In genomic region chr11:102148059-102148458, GRCh38 we compare ENCODE assay signal across 15 cellular contexts. TPM values are rescaled to one million over a fixed set of nuclear protein-coding genes. Genes with fewer than 3 reads are reported as not detected.
DNase-seq lines count a peak whose midpoint lies in the region; ATAC-seq and TF ChIP-seq lines count a peak whose summit lies in the region.
"Had no signal": no experiment of that assay in that cellular context is flagged by ENCODE, and none has a peak within 500 bp of the region (broad histone marks: within the 10 kb centered on the region; RNA-seq: fewer than 3 reads in every experiment).

No MANE protein-coding gene starts in this region.

- H3K23ac ChIP-seq in IMR-90 (ENCODE audit: low read depth, low read length) = peak overlapping the region; percentile 11; the same call in 1 of the 2 replicates

- no peak overlapping the region for H3K18ac ChIP-seq in IMR-90 (ENCODE audit: low read depth, low read length)

- no peak overlapping the region for H4K91ac ChIP-seq in IMR-90 (ENCODE audit: insufficient read depth, low read depth, low read length)

- BruUV-seq in IMR-90 (replicated peaks; lab: Mats Ljungman, UMichigan) (no TSS peak), PC-3 (replicated peaks; lab: Mats Ljungman, UMichigan) (no TSS peak)

- peaks cover 97% of the 10 kb centered on the region for H3K79me2 ChIP-seq in neural progenitor cell (ENCODE audit: low read depth)
- peaks cover 99% of the 10 kb centered on the region for H3K79me2 ChIP-seq in PC-3 (ENCODE audit: low read length)

- in situ Hi-C loops in IMR-90 (cut with MboI; ENCODE audit: low sequenced_read_pairs) = no loop called here

- no peak overlapping the region for H2BK120ac ChIP-seq in IMR-90 (ENCODE audit: low read depth, low read length)

- H2BK15ac ChIP-seq in IMR-90 (ENCODE audit: low read depth, low read length) = no peak overlapping the region

- H2BK5ac ChIP-seq in IMR-90 (ENCODE audit: low read depth, low read length, poor library complexity, severe bottlenecking) = no peak overlapping the region

- H3K4me1 Mint-ChIP-seq in neural progenitor cell = peaks cover 18% of the 10 kb centered on the region
- H3K4me1 Mint-ChIP-seq: CD4-positive, CD25-positive, alpha-beta regulatory T cell had no signal

- intact Hi-C loops in heart left ventricle (cut with DNase I) = loop anchor here in 4 of 10 donors (5.0 kb wide), 1 partner anchor 36 kb away; the partner anchor contains the start of gene YAP1 (in 4 of the 4)
- intact Hi-C loops in IMR-90 (cut with micrococcal nuclease) = no loop called here
- intact Hi-C loops in PC-3 (cut with micrococcal nuclease) = no loop called here

- H3K14ac ChIP-seq in IMR-90 (replicated peaks; ENCODE audit: low read depth, low read length) = no peak overlapping the region

- peaks cover 59% of the 10 kb centered on the region for H3K4me1 ChIP-seq in cardiac muscle cell (ENCODE audit: low read depth)
- peaks cover 0 to 76% (median 38%) of the 10 kb centered on the region in 12 donors for H3K4me1 ChIP-seq in heart left ventricle
- H3K4me1 ChIP-seq in IMR-90 (ENCODE audit: control insufficient read depth, insufficient read depth, low read length) = peaks cover 16% of the 10 kb centered on the region
- peaks cover 15% of the 10 kb centered on the region for H3K4me1 ChIP-seq in neural progenitor cell
- H3K4me1 ChIP-seq in PC-3 (ENCODE audit: insufficient read depth, low read length) = peaks cover 12% of the 10 kb centered on the region

- no peak overlapping the region for H3K56ac ChIP-seq in IMR-90 (ENCODE audit: extremely low read depth, insufficient read depth, low read length)

- peaks cover 19% of the 10 kb centered on the region for H3K9me1 ChIP-seq in IMR-90 (ENCODE audit: insufficient read depth, low read length)

- no peak for TF ChIP-seq RAD21 in IMR-90 (IDR thresholded peaks at IDR 0.05; ENCODE audit: low read length)

- H3K9me3 ChIP-seq in cardiac muscle cell (ENCODE audit: low read depth) = no peaks in the 10 kb centered on the region
- H3K9me3 ChIP-seq in heart left ventricle = no peaks in the 10 kb centered on the region
- H3K9me3 ChIP-seq in IMR-90 (ENCODE audit: control insufficient read depth, insufficient read depth, low read length) = no peaks in the 10 kb centered on the region
- H3K9me3 ChIP-seq in neural progenitor cell (ENCODE audit: low read depth) = no peaks in the 10 kb centered on the region
- no peaks in the 10 kb centered on the region for H3K9me3 ChIP-seq in PC-3 (ENCODE audit: low read length)
- H3K9me3 ChIP-seq: BLaER1 treated with 17β-estradiol and CSF1 and Interleukin-3, amounts not matched to agents 10 nM and 100 nM had no signal

- H2BK20ac ChIP-seq in IMR-90 (ENCODE audit: low read depth, low read length) = no peak overlapping the region

- H3K4ac ChIP-seq in IMR-90 (ENCODE audit: low read depth, low read length) = no peak overlapping the region

- H2AFZ ChIP-seq in IMR-90 (replicated peaks; ENCODE audit: low read length, poor library complexity) (no peak overlapping the region), neural progenitor cell (replicated peaks) (no peak overlapping the region), PC-3 (ENCODE audit: low read length) (no peak overlapping the region)
- H2AFZ ChIP-seq: GM23248 had no signal

- TF ChIP-seq POLR2A in heart left ventricle (IDR thresholded peaks at IDR 0.05) (no peak), IMR-90 (IDR thresholded peaks at IDR 0.05; ENCODE audit: low read depth, low read length) (no peak)

- H3K4me3 Mint-ChIP-seq in neural progenitor cell = no peak overlapping the region
- H3K4me3 Mint-ChIP-seq: CD4-positive, CD25-positive, alpha-beta regulatory T cell had no signal

- DNase-seq in cardiac muscle cell (ENCODE audit: low read depth in 1 of 2, low spot score in 1 of 2) (no peak), heart left ventricle (no peak), IMR-90 (no peak), neural progenitor cell (ENCODE audit: low spot score) (no peak), RPMI8226 (no peak), PC-3 (no peak)
- DNase-seq in activated effector memory CD4-positive, alpha-beta T cell treated with Interleukin-2 at 50 U/mL for 16 hours = no peak
- DNase-seq: 8988T; ACHN; Calu3; CD4-positive, CD25-positive, alpha-beta regulatory T cell; DMS 273 treated with DMSO at 0.1 percent for 48 hours; GM23248 had no signal

- H3K9me3 Mint-ChIP-seq in neural progenitor cell = peaks cover 23% of the 10 kb centered on the region
- H3K9me3 Mint-ChIP-seq: CD4-positive, CD25-positive, alpha-beta regulatory T cell had no signal

- dilution Hi-C loops in IMR-90 (cut with HindIII; ENCODE audit: low sequenced_read_pairs, unreplicated experiment) = no loop called here

- no peak overlapping the region for H2AK5ac ChIP-seq in IMR-90 (ENCODE audit: low read depth, low read length)

- H3K9me2 ChIP-seq in PC-3 (replicated peaks; ENCODE audit: low read length) = no peaks in the 10 kb centered on the region

- peaks cover 64% of the 10 kb centered on the region for H4K20me1 ChIP-seq in IMR-90 (ENCODE audit: insufficient read depth, low read length)
- H4K20me1 ChIP-seq in neural progenitor cell (ENCODE audit: low read depth) = peaks cover 28% of the 10 kb centered on the region
- H4K20me1 ChIP-seq in PC-3 (ENCODE audit: low read length) = peaks cover 4% of the 10 kb centered on the region; the same call in 1 of the 2 replicates
- H4K20me1 ChIP-seq: BLaER1 treated with 17β-estradiol and CSF1 and Interleukin-3, amounts not matched to agents 10 nM and 100 nM had no signal

- H3K27me3 Mint-ChIP-seq in neural progenitor cell (ENCODE audit: insufficient read depth, low read depth) = no peaks in the 10 kb centered on the region

- H3K27ac ChIP-seq in cardiac muscle cell (peak overlapping the region; percentile 31), heart left ventricle (no peak overlapping the region), IMR-90 (ENCODE audit: insufficient read depth, low read length) (no peak overlapping the region), neural progenitor cell (no peak overlapping the region), PC-3 (ENCODE audit: low read length) (no peak overlapping the region)
- H3K27ac ChIP-seq: BLaER1 treated with 17β-estradiol and CSF1 and Interleukin-3, amounts not matched to agents 10 nM and 100 nM; GM23248 had no signal

- POLR2A ChIA-PET in IMR-90 (lab: Charles Lee; ENCODE audit: unreplicated experiment) (no interaction called here), PC-3 (lab: Charles Lee; ENCODE audit: unreplicated experiment) (interaction anchor here (0.6 kb wide), 1 partner anchor 78 kb away, joined by 3 read pairs; no protein-coding TSS in a partner anchor)

- no peaks in the 10 kb centered on the region for H3F3A ChIP-seq in neural progenitor cell (ENCODE audit: low read depth)
- no peaks in the 10 kb centered on the region for H3F3A ChIP-seq in PC-3 (ENCODE audit: low read length, unreplicated experiment)

- H2AK9ac ChIP-seq in IMR-90 (replicated peaks; ENCODE audit: low read depth, low read length, poor library complexity) = no peak overlapping the region

- H3K4me2 ChIP-seq in IMR-90 (ENCODE audit: low read depth, low read length) (no peak overlapping the region), neural progenitor cell (no peak overlapping the region), PC-3 (ENCODE audit: low read length) (no peak overlapping the region)
- H3K4me2 ChIP-seq: BLaER1 treated with 17β-estradiol and CSF1 and Interleukin-3, amounts not matched to agents 10 nM and 100 nM had no signal

- no peak overlapping the region for H3K27ac Mint-ChIP-seq in neural progenitor cell
- H3K27ac Mint-ChIP-seq: CD4-positive, CD25-positive, alpha-beta regulatory T cell had no signal

- H3K36me3 ChIP-seq in cardiac muscle cell (no peaks in the 10 kb centered on the region), heart left ventricle (no peaks in the 10 kb centered on the region), IMR-90 (ENCODE audit: control insufficient read depth, insufficient read depth, low read length) (0 out of 2 replicates have a peak, but pooled peaks cover 2% of the 10 kb centered on the region), neural progenitor cell (no peaks in the 10 kb centered on the region), PC-3 (ENCODE audit: low read depth, low read length) (peaks cover 3% of the 10 kb centered on the region; the same call in 1 of the 2 replicates)
- H3K36me3 ChIP-seq: BLaER1 treated with 17β-estradiol and CSF1 and Interleukin-3, amounts not matched to agents 10 nM and 100 nM had no signal

- no peak for ATAC-seq in heart left ventricle
- no peak for ATAC-seq in IMR-90 (ENCODE audit: low read depth)
- no peak for ATAC-seq in PC-3
- ATAC-seq: HCT116 had no signal

- no peak overlapping the region for H4K8ac ChIP-seq in IMR-90 (ENCODE audit: low read depth in 2 of 2, low read length in 2 of 2)

- H3K79me1 ChIP-seq in IMR-90 (ENCODE audit: low read depth in 1 of 2, low read length in 2 of 2) = peaks cover 5 to 82% of the 10 kb centered on the region in 2 experiments; a peak in 3 of 4 replicates

- H3K4me3 ChIP-seq in cardiac muscle cell = no peak overlapping the region
- no peak overlapping the region for H3K4me3 ChIP-seq in heart left ventricle
- no peak overlapping the region for H3K4me3 ChIP-seq in IMR-90 (ENCODE audit: insufficient read depth, low read depth, low read length)
- H3K4me3 ChIP-seq in neural progenitor cell = no peak overlapping the region
- H3K4me3 ChIP-seq in PC-3 (ENCODE audit: low read length) = no peak overlapping the region
- H3K4me3 ChIP-seq: BLaER1 treated with 17β-estradiol and CSF1 and Interleukin-3, amounts not matched to agents 10 nM and 100 nM; GM23248 had no signal

- H3K36me3 Mint-ChIP-seq in neural progenitor cell = peaks cover 53% of the 10 kb centered on the region
- H3K36me3 Mint-ChIP-seq: CD4-positive, CD25-positive, alpha-beta regulatory T cell had no signal

- no peaks in the 10 kb centered on the region for H3K27me3 ChIP-seq in cardiac muscle cell
- H3K27me3 ChIP-seq in heart left ventricle = no peaks in the 10 kb centered on the region
- H3K27me3 ChIP-seq in IMR-90 (ENCODE audit: control insufficient read depth, insufficient read depth, low read length) = no peaks in the 10 kb centered on the region
- no peaks in the 10 kb centered on the region for H3K27me3 ChIP-seq in neural progenitor cell
- H3K27me3 ChIP-seq in PC-3 (ENCODE audit: low read length) = no peaks in the 10 kb centered on the region

- H3K9ac ChIP-seq in IMR-90 (ENCODE audit: low read depth, low read length) (no peak overlapping the region), neural progenitor cell (peak overlapping the region; percentile 4), PC-3 (ENCODE audit: low read length) (no peak overlapping the region)
- H3K9ac ChIP-seq: BLaER1 treated with 17β-estradiol and CSF1 and Interleukin-3, amounts not matched to agents 10 nM and 100 nM; GM23248 had no signal

- TF ChIP-seq CTCF in cardiac muscle cell (IDR thresholded peaks at IDR 0.05; ENCODE audit: low read depth, low read length) (no peak), heart left ventricle (IDR thresholded peaks at IDR 0.05) (no peak), IMR-90 (conservative IDR thresholded peaks at IDR 0.05; ENCODE audit: low read depth, low read length) (no peak), neural progenitor cell (IDR thresholded peaks at IDR 0.05) (no peak), PC-3 (conservative IDR thresholded peaks at IDR 0.05; ENCODE audit: low read depth, low read length) (no peak)

- CTCF ChIA-PET in IMR-90 (lab: Yijun Ruan, JAX) = interaction anchor here (1.6 kb wide), 1 partner anchor 27 kb away, joined by 4 read pairs; no protein-coding TSS in a partner anchor
- CTCF ChIA-PET in PC-3 (lab: Charles Lee) = no interaction called here

- H4K5ac ChIP-seq in IMR-90 (ENCODE audit: low read depth, low read length) = no peak overlapping the region

RNA-seq across cellular contexts. Expression of gene YAP1, which starts 37.8 kb away (rescaled TPM):
- total RNA-seq in cardiac muscle cell (264 and 277 TPM in 2 replicates), heart left ventricle (10 to 100 TPM; 45.6 to 93.0 (median 80.6) TPM), IMR-90 (2012; rRNA removed) (207 and 251 TPM in 2 replicates), neural progenitor cell (ENCODE audit: low replicate concordance) (59.9 and 91.4 TPM in 2 replicates), PC-3 (2014; rRNA removed) (104 and 118 TPM in 2 replicates)
- polyA plus RNA-seq in cardiac muscle cell (40.8 and 48.4 TPM in 2 replicates), heart left ventricle (10 to 100 TPM; 15.2 to 38.6 TPM), IMR-90 (2012; rRNA removed) (116 and 121 TPM in 2 replicates)
- polyA plus RNA-seq in IMR-90 (2012; cell fraction: cytosol; rRNA removed) = 43.6 and 73.6 TPM in 2 replicates
- polyA plus RNA-seq in IMR-90 (2012; cell fraction: nucleus; rRNA removed; ENCODE audit: low replicate concordance) = 55.7 and 77.4 TPM in 2 replicates
- total RNA-seq: CD4-positive, CD25-positive, alpha-beta regulatory T cell had no signal
- polyA plus RNA-seq: CD4-positive, CD25-positive, alpha-beta regulatory T cell had no signal
